ENCODE assay signal across 13 cellular contexts in genomic region chrX:8726031-8726652, GRCh38. TPM values are rescaled to one million over a fixed set of nuclear protein-coding genes. Genes with fewer than 3 reads are reported as not detected.
DNase-seq lines count a peak whose midpoint lies in the region; ATAC-seq and TF ChIP-seq lines count a peak whose summit lies in the region.
"Had no signal": no experiment of that assay in that cellular context is flagged by ENCODE, and none has a peak within 500 bp of the region (broad histone marks: within the 10 kb centered on the region; RNA-seq: fewer than 3 reads in every experiment).

No MANE protein-coding gene starts in this region.

- H3K4me1 ChIP-seq in HUES6 (ENCODE audit: control insufficient read depth, insufficient read depth, low read length): peaks cover 60% of the 10 kb centered on the region
- H3K4me1 ChIP-seq in Caco-2: no peaks in the 10 kb centered on the region

- H3K36me3 Mint-ChIP-seq in Caco-2 (ENCODE audit: insufficient read depth, unreplicated experiment): no peaks in the 10 kb centered on the region
- H3K36me3 Mint-ChIP-seq: naive B cell had no signal

- H3K9me3 ChIP-seq in HUES6 (ENCODE audit: control insufficient read depth, insufficient read depth, low read depth, low read length): no peaks in the 10 kb centered on the region
- no peaks in the 10 kb centered on the region for H3K9me3 ChIP-seq in Caco-2
- H3K9me3 ChIP-seq: tibial nerve had no signal

- H3K4me3 Mint-ChIP-seq in Caco-2 (ENCODE audit: unreplicated experiment): no peak overlapping the region
- H3K4me3 Mint-ChIP-seq: naive B cell had no signal

- H3K9me3 Mint-ChIP-seq in Caco-2 (ENCODE audit: unreplicated experiment): no peaks in the 10 kb centered on the region

- no peak overlapping the region for H3K27ac Mint-ChIP-seq in Caco-2 (ENCODE audit: unreplicated experiment)
- H3K27ac Mint-ChIP-seq: naive B cell had no signal

- no peak for ATAC-seq in HG03135 (IDR thresholded peaks at IDR 0.05; ENCODE audit: unreplicated experiment)

- intact Hi-C loops in Caco-2 (cut with micrococcal nuclease; ENCODE audit: unreplicated experiment): no loop called here

- no peak overlapping the region for H3K9ac ChIP-seq in HUES6 (ENCODE audit: low read length)

- POLR2A ChIA-PET in Caco-2 (lab: Charles Lee): no interaction called here

- TF ChIP-seq CTCF in epithelial cell of esophagus (IDR thresholded peaks at IDR 0.05; ENCODE audit: insufficient read depth, low read depth, low read length, missing control alignments) (no peak), Caco-2 (IDR thresholded peaks at IDR 0.05; ENCODE audit: insufficient read depth in 1 of 2, low read depth in 1 of 2, low read length in 1 of 2, severe bottlenecking in 1 of 2, unreplicated experiment in 1 of 2) (no peak)

- peak overlapping the region; percentile 36 for H3K4me3 ChIP-seq in HUES6 (ENCODE audit: low read depth, low read length)
- no peak overlapping the region for H3K4me3 ChIP-seq in epithelial cell of esophagus (ENCODE audit: low read length)
- no peak overlapping the region for H3K4me3 ChIP-seq in Caco-2 (ENCODE audit: low read depth, low read length)
- H3K4me3 ChIP-seq: tibial nerve had no signal

- H3K27ac ChIP-seq in HUES6 (ENCODE audit: low read depth, low read length): no peak overlapping the region
- H3K27ac ChIP-seq: tibial nerve had no signal

- H3K36me3 ChIP-seq in HUES6 (ENCODE audit: control insufficient read depth, insufficient read depth, low read length) (peaks cover 18% of the 10 kb centered on the region), Caco-2 (ENCODE audit: control insufficient read depth, insufficient read depth, low read length) (no peaks in the 10 kb centered on the region)
- H3K36me3 ChIP-seq: tibial nerve had no signal

- H3K27me3 ChIP-seq in HUES6 (ENCODE audit: control insufficient read depth, insufficient read depth, low read length) (peaks cover 55% of the 10 kb centered on the region), Caco-2 (replicated peaks; ENCODE audit: control insufficient read depth, insufficient read depth, low read length) (no peaks in the 10 kb centered on the region)

- CTCF ChIA-PET in Caco-2 (lab: Charles Lee): no interaction called here

- H3K27me3 Mint-ChIP-seq in Caco-2 (ENCODE audit: insufficient read depth, unreplicated experiment): peaks cover 2% of the 10 kb centered on the region

- no peaks in the 10 kb centered on the region for H3K4me1 Mint-ChIP-seq in Caco-2 (ENCODE audit: low read depth, unreplicated experiment)

- DNase-seq in COLO668 (lab: John Stamatoyannopoulos, UW; ENCODE audit: unreplicated experiment): peak; percentile 61
- peak; percentile 60 for DNase-seq in NCI-H345 treated with DMSO at 0.1 percent for 48 hours (lab: John Stamatoyannopoulos, UW; ENCODE audit: unreplicated experiment)
- DNase-seq in epithelial cell of esophagus (ENCODE audit: low read depth): peak; percentile 64
- no peak for DNase-seq in activated CD4-positive, CD25-positive, alpha-beta regulatory T cell treated with anti-CD3 and anti-CD28 coated beads, Interleukin-2, amount 50 U/mL, for 72 hours
- no peak for DNase-seq in effector CD8-positive, alpha-beta T cell (lab: John Stamatoyannopoulos, UW)
- no peak for DNase-seq in Caco-2
- DNase-seq: amniotic stem cell, H7, naive B cell, T-helper 9 cell had no signal

- no TSS peak for BruUV-seq in Caco-2 (replicated peaks; lab: Mats Ljungman, UMichigan)

RNA-seq across cellular contexts. Expression of gene ANOS1, which starts 5.8 kb away (rescaled TPM):
- 0.81 and 0.91 TPM in 2 replicates for total RNA-seq in Caco-2 (2022)

Comparison
In these comparisons a context has a peak if more than half of its experiments do, and no peak if none do; other contexts are left out.
1. DNase-seq: peak in COLO668 (single experiment), NCI-H345 treated with DMSO at 0.1 percent for 48 hours (single experiment) and epithelial cell of esophagus (single experiment); none in activated CD4-positive, CD25-positive, alpha-beta regulatory T cell treated with anti-CD3 and anti-CD28 coated beads, Interleukin-2, amount 50 U/mL, for 72 hours (single experiment), effector CD8-positive, alpha-beta T cell (single experiment) and Caco-2 (0 of 2).